9 cellular contexts compared by ENCODE assay signal in the genomic region with DNA sequence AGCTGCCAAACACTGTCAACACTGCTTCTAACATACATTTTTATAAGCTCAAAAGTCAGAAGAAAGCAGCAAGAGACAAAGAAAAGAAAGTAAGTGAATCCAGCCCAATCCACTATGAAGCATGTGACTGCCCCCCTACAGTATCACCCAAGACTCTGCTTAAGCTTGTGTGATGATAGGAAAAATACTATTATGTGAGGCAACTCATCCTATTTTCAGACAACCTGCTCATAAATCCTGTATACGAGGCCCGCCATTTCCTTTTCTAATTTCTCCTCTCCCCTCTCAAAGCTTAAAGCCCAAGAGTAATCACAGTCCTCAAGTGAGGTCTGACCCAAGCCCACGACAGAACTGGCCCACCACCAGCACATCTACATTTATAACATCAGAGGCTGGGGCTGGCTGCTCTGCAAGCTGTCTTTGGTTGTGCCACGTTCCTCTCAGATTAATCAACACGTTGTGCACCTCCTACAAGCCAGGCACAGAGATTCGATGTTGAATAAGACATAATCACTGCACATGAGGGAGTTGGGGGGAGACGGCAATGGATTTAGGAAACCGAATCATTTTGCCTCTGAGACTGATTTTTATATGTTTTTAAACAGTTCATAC. TPM values are rescaled to one million over a fixed set of nuclear protein-coding genes. Genes with fewer than 3 reads are reported as not detected.
DNase-seq lines count a peak whose midpoint lies in the region; ATAC-seq, FAIRE-seq and TF ChIP-seq lines count a peak whose summit lies in the region.
"Had no signal": no experiment of that assay in that cellular context is flagged by ENCODE, and none has a peak within 500 bp of the region (broad histone marks: within the 10 kb centered on the region; RNA-seq: fewer than 3 reads in every experiment).

No MANE protein-coding gene starts in this region.

- ATAC-seq in left cardiac atrium, result peak; percentile 82 to 89
- ATAC-seq in GM21786 (IDR thresholded peaks at IDR 0.05; ENCODE audit: unreplicated experiment), result no peak
- ATAC-seq in GM21825 (IDR thresholded peaks at IDR 0.05; ENCODE audit: unreplicated experiment), result no peak

- no peak overlapping the region for H2AFZ ChIP-seq in astrocyte (ENCODE audit: low read depth, low read length)

- H3K4me3 ChIP-seq in astrocyte (ENCODE audit: insufficient read depth, low read depth, low read length) (no peak overlapping the region), rectal smooth muscle tissue (ENCODE audit: low read length) (peak overlapping the region; percentile 48)

- intact Hi-C loops in left cardiac atrium (cut with DNase I), result no loop called here

- H3K27me3 ChIP-seq in astrocyte (ENCODE audit: insufficient read depth, low read length), result no peaks in the 10 kb centered on the region
- H3K27me3 ChIP-seq in rectal smooth muscle tissue (ENCODE audit: control insufficient read depth, insufficient read depth, low read length), result no peaks in the 10 kb centered on the region

- peaks cover 4% of the 10 kb centered on the region for H3K9me3 ChIP-seq in astrocyte (ENCODE audit: insufficient read depth, low read depth, low read length)

- no peaks in the 10 kb centered on the region for H3K27me3 Mint-ChIP-seq in astrocyte (ENCODE audit: low read depth, unreplicated experiment)

- no peak overlapping the region for H3K27ac Mint-ChIP-seq in astrocyte (ENCODE audit: unreplicated experiment)

- FAIRE-seq in astrocyte (lab: Jason Lieb, UNC), result no peak

- peaks cover 5% of the 10 kb centered on the region for H3K4me1 Mint-ChIP-seq in astrocyte (ENCODE audit: low read depth, unreplicated experiment)

- H3K4me1 ChIP-seq in astrocyte (ENCODE audit: insufficient read depth, low read length) (peaks cover 5% of the 10 kb centered on the region), rectal smooth muscle tissue (ENCODE audit: control insufficient read depth, insufficient read depth, low read length) (peaks cover 19% of the 10 kb centered on the region)

- DNase-seq in AG08395 (ENCODE audit: low spot score) (peak; percentile 37), astrocyte (ENCODE audit: low read depth) (peak; percentile 66), left cardiac atrium (peak; percentile 54), DMS114 treated with DMSO at 0.1 percent for 48 hours (lab: John Stamatoyannopoulos, UW; ENCODE audit: unreplicated experiment) (no peak)
- no peak for DNase-seq in activated CD4-positive, alpha-beta T cell treated with anti-CD3 and anti-CD28 coated beads for 1 hour
- DNase-seq: activated effector memory CD4-positive, alpha-beta T cell treated with anti-CD3 and anti-CD28 coated beads, Interleukin-2, amount 50 U/mL, for 16 hours had no signal

- H3K27ac ChIP-seq in astrocyte (ENCODE audit: low read depth, low read length) (no peak overlapping the region), rectal smooth muscle tissue (ENCODE audit: low read depth, low read length) (peak overlapping the region; percentile 90)

- H3K36me3 Mint-ChIP-seq in astrocyte (ENCODE audit: low read depth, unreplicated experiment), result peaks cover 2% of the 10 kb centered on the region

- H3K79me2 ChIP-seq in astrocyte (ENCODE audit: insufficient read depth, low read length), result peaks cover 98% of the 10 kb centered on the region

- H3K9me3 Mint-ChIP-seq in astrocyte (ENCODE audit: unreplicated experiment), result peaks cover 19% of the 10 kb centered on the region

- H4K20me1 ChIP-seq in astrocyte (ENCODE audit: insufficient read depth, low read length), result peaks cover 73% of the 10 kb centered on the region

- H3K4me3 Mint-ChIP-seq in astrocyte (ENCODE audit: unreplicated experiment), result no peak overlapping the region

- no peaks in the 10 kb centered on the region for H3K36me3 ChIP-seq in astrocyte (ENCODE audit: insufficient read depth, low read length)
- H3K36me3 ChIP-seq in rectal smooth muscle tissue (ENCODE audit: control insufficient read depth, insufficient read depth, low read length), result no peaks in the 10 kb centered on the region

- peak overlapping the region; percentile 61 for H3K4me2 ChIP-seq in astrocyte (ENCODE audit: low read length)

- no peak for TF ChIP-seq CTCF in astrocyte (IDR thresholded peaks at IDR 0.05; ENCODE audit: insufficient read depth, low read depth, low read length)

- H3K9ac ChIP-seq in astrocyte (ENCODE audit: low read length), result no peak overlapping the region
- no peak overlapping the region for H3K9ac ChIP-seq in rectal smooth muscle tissue (ENCODE audit: low read length)

RNA-seq across cellular contexts. Expression of gene USP31, which starts 16.2 kb away (rescaled TPM):
- 7.5 and 9.4 TPM in 2 replicates for total RNA-seq in astrocyte
- total RNA-seq in left cardiac atrium, result 10 to 100 TPM; 24.0 to 31.1 TPM

RNA-seq across cellular contexts. Expression of gene SCNN1G, which starts 49.5 kb away (rescaled TPM):
- total RNA-seq in astrocyte (not detected in 2 replicates), left cardiac atrium (under 1 TPM in 1 of 2 donors, not detected in 1; 0.13 TPM)

Comparison
In these comparisons a context has a peak if more than half of its experiments do, and no peak if none do; other contexts are left out.
1. DNase-seq: peak in AG08395 (single experiment), astrocyte (single experiment) and left cardiac atrium (single experiment); none in DMS114 treated with DMSO at 0.1 percent for 48 hours (single experiment) and activated CD4-positive, alpha-beta T cell treated with anti-CD3 and anti-CD28 coated beads for 1 hour (single experiment).
2. ATAC-seq: peak in left cardiac atrium (2 of 2); none in GM21786 (single experiment) and GM21825 (single experiment).